In genomic region chr13:112900691-112901091, GRCh38 we compare ENCODE assay signal across 16 cellular contexts.
"Had no signal": no experiment of that assay in that cellular context is flagged by ENCODE, and none has a peak within 500 bp of the region (broad histone marks: within the 10 kb centered on the region; RNA-seq: fewer than 3 reads in every experiment).

No MANE protein-coding gene starts in this region.

- H3K27me3 ChIP-seq: vagina had no signal

- DNase-seq: activated CD4-positive, alpha-beta T cell treated with anti-CD3 and anti-CD28 coated beads for 4 hours; activated CD8-positive, alpha-beta memory T cell treated with anti-CD3 and anti-CD28 coated beads for 24 hours; activated naive CD8-positive, alpha-beta T cell treated with anti-CD3 and anti-CD28 coated beads for 36 hours; activated T-cell treated with anti-CD3 and anti-CD28 coated beads for 4 hours; hypothalamus; lower lobe of right lung; midbrain; naive B cell; stimulated activated CD4-positive, alpha-beta T cell treated with anti-CD3 and anti-CD28 coated beads, Interleukin-4, amount 100 ng/mL, for 4 hours; stomach; tibial artery had no signal

- ATAC-seq: esophagus mucosa, lower lobe of right lung, T-cell had no signal

- H3K9me3 ChIP-seq: lower lobe of right lung, vagina had no signal

- H3K4me3 ChIP-seq: dorsolateral prefrontal cortex, lower lobe of right lung, stomach, tibial artery, vagina had no signal

- H3K27ac ChIP-seq: lower lobe of right lung, stomach, tibial artery, vagina, VCaP had no signal

- H3K36me3 ChIP-seq: lower lobe of right lung, stomach, tibial artery, vagina had no signal
